15 cellular contexts compared by ENCODE assay signal in genomic region chr20:50873518-50873959, GRCh38.
"Had no signal": no experiment of that assay in that cellular context is flagged by ENCODE, and none has a peak within 500 bp of the region (broad histone marks: within the 10 kb centered on the region; RNA-seq: fewer than 3 reads in every experiment).

No MANE protein-coding gene starts in this region.

- H3K27me3 Mint-ChIP-seq: activated naive CD4-positive, alpha-beta T cell treated with anti-CD3 and anti-CD28 coated beads, Interleukin-2, amount 50 U/mL, for 24 hours had no signal

- H3K4me3 Mint-ChIP-seq: activated naive CD4-positive, alpha-beta T cell treated with anti-CD3 and anti-CD28 coated beads, Interleukin-2, amount 50 U/mL, for 24 hours; natural killer cell; T-helper 1 cell treated with Interleukin-12 subunit alpha and Interleukin-12 subunit beta and Interleukin-4 antibody, amounts not matched to agents 30 μg/mL and 1 μg/mL, for 36 hours had no signal

- H3K9me3 ChIP-seq: esophagus squamous epithelium, mucosa of descending colon, tibial nerve had no signal

- H3K27ac ChIP-seq: esophagus squamous epithelium, tibial nerve had no signal

- H3K4me3 ChIP-seq: esophagus squamous epithelium, lung, mucosa of descending colon, tibial nerve had no signal

- H3K27me3 ChIP-seq: esophagus squamous epithelium, tibial nerve had no signal

- H3K9me3 Mint-ChIP-seq: activated naive CD4-positive, alpha-beta T cell treated with anti-CD3 and anti-CD28 coated beads, Interleukin-2, amount 50 U/mL, for 24 hours; activated T-helper 2 cell treated with anti-CD3 and anti-CD28 coated beads, Interferon-gamma antibody, Interleukin-2, Interleukin-4, amounts not matched to agents 10 μg/mL and 5 μg/mL and 100 μg/mL, durations not matched to agents 14 hours and 24 hours and 36 hours; natural killer cell; T-helper 1 cell treated with Interleukin-12 subunit alpha and Interleukin-12 subunit beta and Interleukin-4 antibody, amounts not matched to agents 30 μg/mL and 1 μg/mL, for 36 hours had no signal

- H3K4me1 Mint-ChIP-seq: activated naive CD4-positive, alpha-beta T cell treated with anti-CD3 and anti-CD28 coated beads, Interleukin-2, amount 50 U/mL, for 24 hours had no signal

- H3K27ac Mint-ChIP-seq: activated naive CD4-positive, alpha-beta T cell treated with anti-CD3 and anti-CD28 coated beads, Interleukin-2, amount 50 U/mL, for 24 hours; activated T-helper 2 cell treated with anti-CD3 and anti-CD28 coated beads, Interferon-gamma antibody, Interleukin-2, Interleukin-4, amounts not matched to agents 10 μg/mL and 5 μg/mL and 100 μg/mL, durations not matched to agents 14 hours and 24 hours and 36 hours; natural killer cell; T-helper 1 cell treated with Interleukin-12 subunit alpha and Interleukin-12 subunit beta and Interleukin-4 antibody, amounts not matched to agents 30 μg/mL and 1 μg/mL, for 36 hours had no signal

- H3K36me3 Mint-ChIP-seq: natural killer cell had no signal

- ATAC-seq: left cardiac atrium, mucosa of descending colon, natural killer cell had no signal

- H3K4me1 ChIP-seq: tibial nerve had no signal

- DNase-seq: activated CD4-positive, alpha-beta T cell treated with anti-CD3 and anti-CD28 coated beads, Interleukin-2, amount 50 U/mL, for 1 hour; activated CD4-positive, CD25-positive, alpha-beta regulatory T cell; activated T-cell treated with anti-CD3 and anti-CD28 coated beads for 4 hours; anterior cingulate cortex; esophagus squamous epithelium; foreskin fibroblast; left cardiac atrium; natural killer cell; stimulated activated CD4-positive, alpha-beta T cell treated with anti-CD3 and anti-CD28 coated beads, Interleukin-4, amount 100 ng/mL, for 4 hours had no signal
